ENCODE assay signal across 16 cellular contexts in genomic region chr9:78011037-78011436, GRCh38. TPM values are rescaled to one million over a fixed set of nuclear protein-coding genes. Genes with fewer than 3 reads are reported as not detected.
DNase-seq lines count a peak whose midpoint lies in the region; ATAC-seq, FAIRE-seq and TF ChIP-seq lines count a peak whose summit lies in the region.
"Had no signal": no experiment of that assay in that cellular context is flagged by ENCODE, and none has a peak within 500 bp of the region (broad histone marks: within the 10 kb centered on the region; RNA-seq: fewer than 3 reads in every experiment).

No MANE protein-coding gene starts in this region.

- H3K9me3 ChIP-seq in CD4-positive, alpha-beta T cell (ENCODE audit: control insufficient read depth, low read length): no peaks in the 10 kb centered on the region
- H3K9me3 ChIP-seq in K562 (replicated peaks; ENCODE audit: control insufficient read depth, insufficient read depth, low read depth, low read length) (no peaks in the 10 kb centered on the region), mucosa of descending colon (no peaks in the 10 kb centered on the region), adrenal gland (replicated peaks in 1 of 3) (no peaks in the 10 kb centered on the region)
- H3K9me3 ChIP-seq: SJCRH30, stomach had no signal

- H3K27me3 Mint-ChIP-seq in CD4-positive, alpha-beta T cell: no peaks in the 10 kb centered on the region

- peak overlapping the region; percentile 10; the same call in 1 of the 2 replicates for H3K4me2 ChIP-seq in K562 (ENCODE audit: insufficient read depth, low read length)

- H3K4me1 Mint-ChIP-seq in CD4-positive, alpha-beta T cell (ENCODE audit: low read depth): peaks cover 76% of the 10 kb centered on the region

- peaks cover 3% of the 10 kb centered on the region; the same call in 1 of the 3 replicates for H3K36me3 ChIP-seq in K562 (ENCODE audit: control insufficient read depth, insufficient read depth, low read length)
- no peaks in the 10 kb centered on the region for H3K36me3 ChIP-seq in mucosa of descending colon (ENCODE audit: low read depth)
- H3K36me3 ChIP-seq in adrenal gland (replicated peaks in 1 of 2): no peaks in the 10 kb centered on the region
- H3K36me3 ChIP-seq: stomach had no signal

- in situ Hi-C loops in KBM-7 (cut with MboI; ENCODE audit: low pct_unique_long_range_greater_than_20kb, low sequenced_read_pairs) (no loop called here), K562 (cut with MboI) (no loop called here)

- peak overlapping the region; percentile 56 for H3K27ac Mint-ChIP-seq in CD4-positive, alpha-beta T cell

- H3K9ac ChIP-seq in K562 (ENCODE audit: insufficient read depth in 1 of 2, low read depth in 2 of 2, low read length in 2 of 2): no peak overlapping the region

- H3K27me3 ChIP-seq in CD4-positive, alpha-beta T cell (ENCODE audit: control insufficient read depth, insufficient read depth, low read length): no peaks in the 10 kb centered on the region
- no peaks in the 10 kb centered on the region for H3K27me3 ChIP-seq in K562 (ENCODE audit: control insufficient read depth in 2 of 2, insufficient read depth in 2 of 2, low read length in 2 of 2)
- no peaks in the 10 kb centered on the region for H3K27me3 ChIP-seq in adrenal gland
- H3K27me3 ChIP-seq: SJCRH30, stomach had no signal

- intact Hi-C loops in CD4-positive, alpha-beta T cell (cut with DNase I, micrococcal nuclease): loop anchor here in 1 of 2 experiments (10.0 kb wide), 1 partner anchor 836 kb away; the partner anchor contains the start of gene VPS13A
- intact Hi-C loops in K562 (cut with micrococcal nuclease) (no loop called here), mucosa of descending colon (cut with DNase I, micrococcal nuclease) (no loop called here), adrenal gland (cut with DNase I) (no loop called here)

- TF ChIP-seq RAD21 in K562 (CRISPR knock-in tag; conservative IDR thresholded peaks at IDR 0.05 in 1 of 2, IDR thresholded peaks at IDR 0.05 in 1 of 2): no peak

- 20% methylated on average over 1 of the region's 1 CpG for WGBS in K562 (ENCODE audit: insufficient coverage, low coverage, missing lambda C conversion rate)
- WGBS in adrenal gland, 4 donors: 75 to 93% (median 83%) methylated on average over 1 of the region's 1 CpG

- H3K79me2 ChIP-seq in K562 (ENCODE audit: control insufficient read depth, insufficient read depth, low read length): peaks cover 98% of the 10 kb centered on the region

- H3K4me1 ChIP-seq in K562 (replicated peaks in 1 of 2; ENCODE audit: control insufficient read depth in 2 of 2, insufficient read depth in 2 of 2, low read length in 2 of 2): peaks cover 0 to 36% of the 10 kb centered on the region in 2 experiments; a peak in 4 of 5 replicates
- peaks cover 29% of the 10 kb centered on the region for H3K4me1 ChIP-seq in mucosa of descending colon (ENCODE audit: low read depth)
- peaks cover 17 to 51% of the 10 kb centered on the region in 2 donors for H3K4me1 ChIP-seq in adrenal gland (replicated peaks in 1 of 2)
- H3K4me1 ChIP-seq: SJCRH30 had no signal

- POLR2A ChIA-PET in CD4-positive, alpha-beta T cell (lab: Charles Lee): interaction anchor here (0.6 to 1.3 kb wide), 3 partner anchors 14 to 22 kb away, joined by 3 to 5 read pairs (median 3); no protein-coding TSS in a partner anchor
- POLR2A ChIA-PET in K562 (lab: Yijun Ruan, JAX): interaction anchor here (1.4 kb wide), 1 partner anchor 8 kb away, joined by 3 read pairs; no protein-coding TSS in a partner anchor

- ATAC-seq in CD4-positive, alpha-beta T cell (ENCODE audit: poor library complexity): no peak
- peak; percentile 32; the same call in 2 of the 3 replicates for ATAC-seq in K562
- ATAC-seq in mucosa of descending colon: peak; percentile 85

- no peak for TF ChIP-seq EP300 in K562 (IDR thresholded peaks at IDR 0.05; ENCODE audit: low read length)

- no TSS peak for BruUV-seq in K562 (replicated peaks; lab: Mats Ljungman, UMichigan)

- H3K9me3 Mint-ChIP-seq in CD4-positive, alpha-beta T cell: no peaks in the 10 kb centered on the region

- TF ChIP-seq POLR2A in K562 (conservative IDR thresholded peaks at IDR 0.05) (no peak), adrenal gland (IDR thresholded peaks at IDR 0.05) (no peak)

- H3K36me3 Mint-ChIP-seq in CD4-positive, alpha-beta T cell (ENCODE audit: low read depth): peaks cover 17% of the 10 kb centered on the region

- H3K27ac ChIP-seq in CD4-positive, alpha-beta T cell (ENCODE audit: low read depth, low read length): no peak overlapping the region
- H3K27ac ChIP-seq in K562 (ENCODE audit: extremely low read depth, low read depth, low read length) (peak overlapping the region; percentile 37; the same call in 1 of the 3 replicates), substantia nigra (ENCODE audit: low read depth, low read length, poor library complexity, severe bottlenecking) (no peak overlapping the region), adrenal gland (peak overlapping the region in 2 of 5 donors; percentile 44 to 47)
- H3K27ac ChIP-seq: SJCRH30 had no signal

- no peaks in the 10 kb centered on the region for H3K9me1 ChIP-seq in K562 (ENCODE audit: control insufficient read depth, insufficient read depth, low read length)

- no peaks in the 10 kb centered on the region; the same call in 1 of the 2 replicates for H4K20me1 ChIP-seq in K562 (replicated peaks; ENCODE audit: control insufficient read depth, insufficient read depth, low read length)

- no peak for DNase-seq in CD4-positive, alpha-beta T cell
- DNase-seq in KBM-7 (peak; percentile 85), K562 (ENCODE audit: extremely low read depth in 1 of 4, low spot score in 3 of 4) (no peak), mucosa of descending colon (no peak), substantia nigra (lab: John Stamatoyannopoulos, UW) (no peak), NOMO-1 treated with dmso at 0.1 percent for 144 hours (lab: John Stamatoyannopoulos, UW; ENCODE audit: unreplicated experiment) (no peak), adrenal gland (no peak)
- DNase-seq in activated T-cell treated with anti-CD3 and anti-CD28 coated beads, Interleukin-2, amount 50 U/mL, for 48 hours: no peak
- DNase-seq: activated CD4-positive, CD25-positive, alpha-beta regulatory T cell; effector CD8-positive, alpha-beta T cell; glutamatergic neuron; NCI-H1048; SJCRH30; stimulated activated CD4-positive, alpha-beta T cell treated with anti-CD3 and anti-CD28 coated beads, Interleukin-4, amount 100 ng/mL, for 24 hours; stomach had no signal

- H3K4me3 Mint-ChIP-seq in CD4-positive, alpha-beta T cell: peak overlapping the region; percentile 49

- H3K4me3 ChIP-seq in K562 (no peak overlapping the region), mucosa of descending colon (no peak overlapping the region), adrenal gland (no peak overlapping the region)
- H3K4me3 ChIP-seq: lung, SJCRH30, stomach had no signal

- CTCF ChIA-PET in CD4-positive, alpha-beta T cell (lab: Charles Lee): interaction anchor here (1.6 kb wide), 1 partner anchor 24 kb away, joined by 8 read pairs; no protein-coding TSS in a partner anchor
- CTCF ChIA-PET in K562 (lab: Yijun Ruan, JAX; ENCODE audit: low intra/inter-chr PET ratio): no interaction called here

- FAIRE-seq in K562 (lab: Jason Lieb, UNC): no peak

- TF ChIP-seq CTCF in CD4-positive, alpha-beta T cell (IDR thresholded peaks at IDR 0.05): no peak
- no peak for TF ChIP-seq CTCF in K562 (IDR thresholded peaks at IDR 0.05 in 2 of 3, conservative IDR thresholded peaks at IDR 0.05 in 1 of 3; ENCODE audit: insufficient read depth in 2 of 3, low read depth in 1 of 3, low read length in 3 of 3)
- TF ChIP-seq CTCF in mucosa of descending colon (IDR thresholded peaks at IDR 0.05): no peak
- no peak for TF ChIP-seq CTCF in adrenal gland (IDR thresholded peaks at IDR 0.05)

- no peak overlapping the region for H2AFZ ChIP-seq in K562 (ENCODE audit: low read depth, low read length)

TF ChIP-seq in K562, 482 proteins besides CTCF, POLR2A, EP300 and RAD21 (continues in another document):
- TF ChIP-seq SMARCB1 (IDR thresholded peaks at IDR 0.05; ENCODE audit: insufficient read length, low read depth) (no peak), BDP1 (IDR thresholded peaks at IDR 0.05; ENCODE audit: insufficient read depth, insufficient read length) (no peak), ZFX (CRISPR knock-in tag; IDR thresholded peaks at IDR 0.05) (no peak)

RNA-seq across cellular contexts. Expression of gene GNAQ, which starts 20.6 kb away (rescaled TPM):
- total RNA-seq in CD4-positive, alpha-beta T cell: 10 to 100 TPM; 55.5 to 55.9 TPM
- total RNA-seq in K562 (2011; cell fraction: chromatin; rRNA removed; ENCODE audit: low replicate concordance): 28.6 and 79.4 TPM in 2 replicates
- total RNA-seq in K562 (2011; cell fraction: nucleolus; rRNA removed): 5.3 and 7.6 TPM in 2 replicates
- 12.1 and 18.6 TPM in 2 replicates for total RNA-seq in K562 (2011; cell fraction: nucleoplasm; rRNA removed)
- total RNA-seq in K562 (2014; rRNA removed) (9.7 and 10.9 TPM in 2 replicates), K562 (2014; rRNA removed; fragmentation: Illumina TruSeq; extraction: Trizol) (17.5 and 20.7 TPM in 2 replicates), K562 (2015; rRNA removed; fragmentation: Illumina TruSeq; extraction: Trizol) (17.8 and 18.8 TPM in 2 replicates), K562 (2021) (23.7 and 27.9 TPM in 2 replicates), mucosa of descending colon (100 to 1,000 TPM in 2 of 3 donors, 10 to 100 TPM in 1; 95.9 to 115 (median 104) TPM), adrenal gland (10 to 100 TPM; 36.3 to 71.7 (median 51.6) TPM)
- polyA plus RNA-seq in K562 (2011; rRNA removed) (19.4 and 25.6 TPM in 2 replicates), K562 (2014; fragmentation: Illumina TruSeq; extraction: Trizol) (21.3 and 22.2 TPM in 2 replicates), K562 (2014; fragmentation: Nextera tagmentation; extraction: Ambion mirVana) (1 to 10 TPM; 4.8 to 8.9 TPM), K562 (2014; rRNA removed) (10.4 and 11.0 TPM in 2 replicates), adrenal gland (10 to 100 TPM; 15.8 to 44.2 (median 24.6) TPM)
- polyA plus RNA-seq in K562 (2011; cell fraction: cytosol; rRNA removed): 6.6 and 11.7 TPM in 2 replicates
- polyA plus RNA-seq in K562 (2011; cell fraction: nucleus; rRNA removed): 14.6 and 27.6 TPM in 2 replicates
- 9.4 and 13.0 TPM in 2 replicates for polyA plus RNA-seq in K562 (2012)
- polyA minus RNA-seq in K562 (2011; rRNA and poly(A)+ RNA removed): 115 and 117 TPM in 2 replicates
- 18.7 and 22.0 TPM in 2 replicates for polyA minus RNA-seq in K562 (2011; cell fraction: cytosol; rRNA and poly(A)+ RNA removed)
- 10.4 and 13.6 TPM in 2 replicates for polyA minus RNA-seq in K562 (2011; cell fraction: nucleus; rRNA and poly(A)+ RNA removed)
